Comparison of ENCODE assay signal across 1 cellular context in the genomic region with DNA sequence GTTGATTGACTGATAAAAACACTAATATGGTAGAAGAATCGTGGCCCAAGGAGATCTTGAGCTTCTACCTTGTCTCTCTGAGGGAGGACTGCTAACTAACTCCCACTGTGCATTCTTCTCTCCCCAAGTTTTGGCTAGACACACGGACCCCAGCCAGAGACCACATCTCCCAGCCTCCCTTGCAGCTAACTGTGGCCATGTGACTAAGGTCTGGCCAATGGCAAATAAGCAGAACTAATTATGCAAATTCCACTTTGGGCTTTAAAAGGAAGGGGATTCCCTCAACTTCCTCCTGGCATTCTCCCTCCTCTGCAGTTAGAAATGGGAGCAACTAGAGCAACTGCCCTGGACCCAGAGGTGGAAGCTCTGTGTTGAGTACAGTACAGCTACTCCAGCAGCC.
TF ChIP-seq lines count a peak whose summit lies in the region.

No MANE protein-coding gene starts in this region.

TF ChIP-seq in GM23338, 12 proteins besides CTCF, POLR2A, EP300 and RAD21 (continued from another document):
- TF ChIP-seq, protein P1, sequence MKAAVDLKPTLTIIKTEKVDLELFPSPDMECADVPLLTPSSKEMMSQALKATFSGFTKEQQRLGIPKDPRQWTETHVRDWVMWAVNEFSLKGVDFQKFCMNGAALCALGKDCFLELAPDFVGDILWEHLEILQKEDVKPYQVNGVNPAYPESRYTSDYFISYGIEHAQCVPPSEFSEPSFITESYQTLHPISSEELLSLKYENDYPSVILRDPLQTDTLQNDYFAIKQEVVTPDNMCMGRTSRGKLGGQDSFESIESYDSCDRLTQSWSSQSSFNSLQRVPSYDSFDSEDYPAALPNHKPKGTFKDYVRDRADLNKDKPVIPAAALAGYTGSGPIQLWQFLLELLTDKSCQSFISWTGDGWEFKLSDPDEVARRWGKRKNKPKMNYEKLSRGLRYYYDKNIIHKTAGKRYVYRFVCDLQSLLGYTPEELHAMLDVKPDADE (IDR thresholded peaks at IDR 0.05) = no peak
- TF ChIP-seq ZNF114 (CRISPR knock-in tag; IDR thresholded peaks at IDR 0.05) (no peak), EZH2 (IDR thresholded peaks at IDR 0.05; ENCODE audit: low read depth, unreplicated experiment) (no peak), CREB1 (CRISPR knock-in tag; IDR thresholded peaks at IDR 0.05; ENCODE audit: low read depth) (no peak), ZNF331 (CRISPR knock-in tag; IDR thresholded peaks at IDR 0.05; ENCODE audit: low read depth) (no peak), STAT1 (IDR thresholded peaks at IDR 0.05; ENCODE audit: unreplicated experiment) (no peak)
- TF ChIP-seq, protein P2, sequence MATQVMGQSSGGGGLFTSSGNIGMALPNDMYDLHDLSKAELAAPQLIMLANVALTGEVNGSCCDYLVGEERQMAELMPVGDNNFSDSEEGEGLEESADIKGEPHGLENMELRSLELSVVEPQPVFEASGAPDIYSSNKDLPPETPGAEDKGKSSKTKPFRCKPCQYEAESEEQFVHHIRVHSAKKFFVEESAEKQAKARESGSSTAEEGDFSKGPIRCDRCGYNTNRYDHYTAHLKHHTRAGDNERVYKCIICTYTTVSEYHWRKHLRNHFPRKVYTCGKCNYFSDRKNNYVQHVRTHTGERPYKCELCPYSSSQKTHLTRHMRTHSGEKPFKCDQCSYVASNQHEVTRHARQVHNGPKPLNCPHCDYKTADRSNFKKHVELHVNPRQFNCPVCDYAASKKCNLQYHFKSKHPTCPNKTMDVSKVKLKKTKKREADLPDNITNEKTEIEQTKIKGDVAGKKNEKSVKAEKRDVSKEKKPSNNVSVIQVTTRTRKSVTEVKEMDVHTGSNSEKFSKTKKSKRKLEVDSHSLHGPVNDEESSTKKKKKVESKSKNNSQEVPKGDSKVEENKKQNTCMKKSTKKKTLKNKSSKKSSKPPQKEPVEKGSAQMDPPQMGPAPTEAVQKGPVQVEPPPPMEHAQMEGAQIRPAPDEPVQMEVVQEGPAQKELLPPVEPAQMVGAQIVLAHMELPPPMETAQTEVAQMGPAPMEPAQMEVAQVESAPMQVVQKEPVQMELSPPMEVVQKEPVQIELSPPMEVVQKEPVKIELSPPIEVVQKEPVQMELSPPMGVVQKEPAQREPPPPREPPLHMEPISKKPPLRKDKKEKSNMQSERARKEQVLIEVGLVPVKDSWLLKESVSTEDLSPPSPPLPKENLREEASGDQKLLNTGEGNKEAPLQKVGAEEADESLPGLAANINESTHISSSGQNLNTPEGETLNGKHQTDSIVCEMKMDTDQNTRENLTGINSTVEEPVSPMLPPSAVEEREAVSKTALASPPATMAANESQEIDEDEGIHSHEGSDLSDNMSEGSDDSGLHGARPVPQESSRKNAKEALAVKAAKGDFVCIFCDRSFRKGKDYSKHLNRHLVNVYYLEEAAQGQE (IDR thresholded peaks at IDR 0.05; ENCODE audit: unreplicated experiment) = no peak
- TF ChIP-seq, protein P3, sequence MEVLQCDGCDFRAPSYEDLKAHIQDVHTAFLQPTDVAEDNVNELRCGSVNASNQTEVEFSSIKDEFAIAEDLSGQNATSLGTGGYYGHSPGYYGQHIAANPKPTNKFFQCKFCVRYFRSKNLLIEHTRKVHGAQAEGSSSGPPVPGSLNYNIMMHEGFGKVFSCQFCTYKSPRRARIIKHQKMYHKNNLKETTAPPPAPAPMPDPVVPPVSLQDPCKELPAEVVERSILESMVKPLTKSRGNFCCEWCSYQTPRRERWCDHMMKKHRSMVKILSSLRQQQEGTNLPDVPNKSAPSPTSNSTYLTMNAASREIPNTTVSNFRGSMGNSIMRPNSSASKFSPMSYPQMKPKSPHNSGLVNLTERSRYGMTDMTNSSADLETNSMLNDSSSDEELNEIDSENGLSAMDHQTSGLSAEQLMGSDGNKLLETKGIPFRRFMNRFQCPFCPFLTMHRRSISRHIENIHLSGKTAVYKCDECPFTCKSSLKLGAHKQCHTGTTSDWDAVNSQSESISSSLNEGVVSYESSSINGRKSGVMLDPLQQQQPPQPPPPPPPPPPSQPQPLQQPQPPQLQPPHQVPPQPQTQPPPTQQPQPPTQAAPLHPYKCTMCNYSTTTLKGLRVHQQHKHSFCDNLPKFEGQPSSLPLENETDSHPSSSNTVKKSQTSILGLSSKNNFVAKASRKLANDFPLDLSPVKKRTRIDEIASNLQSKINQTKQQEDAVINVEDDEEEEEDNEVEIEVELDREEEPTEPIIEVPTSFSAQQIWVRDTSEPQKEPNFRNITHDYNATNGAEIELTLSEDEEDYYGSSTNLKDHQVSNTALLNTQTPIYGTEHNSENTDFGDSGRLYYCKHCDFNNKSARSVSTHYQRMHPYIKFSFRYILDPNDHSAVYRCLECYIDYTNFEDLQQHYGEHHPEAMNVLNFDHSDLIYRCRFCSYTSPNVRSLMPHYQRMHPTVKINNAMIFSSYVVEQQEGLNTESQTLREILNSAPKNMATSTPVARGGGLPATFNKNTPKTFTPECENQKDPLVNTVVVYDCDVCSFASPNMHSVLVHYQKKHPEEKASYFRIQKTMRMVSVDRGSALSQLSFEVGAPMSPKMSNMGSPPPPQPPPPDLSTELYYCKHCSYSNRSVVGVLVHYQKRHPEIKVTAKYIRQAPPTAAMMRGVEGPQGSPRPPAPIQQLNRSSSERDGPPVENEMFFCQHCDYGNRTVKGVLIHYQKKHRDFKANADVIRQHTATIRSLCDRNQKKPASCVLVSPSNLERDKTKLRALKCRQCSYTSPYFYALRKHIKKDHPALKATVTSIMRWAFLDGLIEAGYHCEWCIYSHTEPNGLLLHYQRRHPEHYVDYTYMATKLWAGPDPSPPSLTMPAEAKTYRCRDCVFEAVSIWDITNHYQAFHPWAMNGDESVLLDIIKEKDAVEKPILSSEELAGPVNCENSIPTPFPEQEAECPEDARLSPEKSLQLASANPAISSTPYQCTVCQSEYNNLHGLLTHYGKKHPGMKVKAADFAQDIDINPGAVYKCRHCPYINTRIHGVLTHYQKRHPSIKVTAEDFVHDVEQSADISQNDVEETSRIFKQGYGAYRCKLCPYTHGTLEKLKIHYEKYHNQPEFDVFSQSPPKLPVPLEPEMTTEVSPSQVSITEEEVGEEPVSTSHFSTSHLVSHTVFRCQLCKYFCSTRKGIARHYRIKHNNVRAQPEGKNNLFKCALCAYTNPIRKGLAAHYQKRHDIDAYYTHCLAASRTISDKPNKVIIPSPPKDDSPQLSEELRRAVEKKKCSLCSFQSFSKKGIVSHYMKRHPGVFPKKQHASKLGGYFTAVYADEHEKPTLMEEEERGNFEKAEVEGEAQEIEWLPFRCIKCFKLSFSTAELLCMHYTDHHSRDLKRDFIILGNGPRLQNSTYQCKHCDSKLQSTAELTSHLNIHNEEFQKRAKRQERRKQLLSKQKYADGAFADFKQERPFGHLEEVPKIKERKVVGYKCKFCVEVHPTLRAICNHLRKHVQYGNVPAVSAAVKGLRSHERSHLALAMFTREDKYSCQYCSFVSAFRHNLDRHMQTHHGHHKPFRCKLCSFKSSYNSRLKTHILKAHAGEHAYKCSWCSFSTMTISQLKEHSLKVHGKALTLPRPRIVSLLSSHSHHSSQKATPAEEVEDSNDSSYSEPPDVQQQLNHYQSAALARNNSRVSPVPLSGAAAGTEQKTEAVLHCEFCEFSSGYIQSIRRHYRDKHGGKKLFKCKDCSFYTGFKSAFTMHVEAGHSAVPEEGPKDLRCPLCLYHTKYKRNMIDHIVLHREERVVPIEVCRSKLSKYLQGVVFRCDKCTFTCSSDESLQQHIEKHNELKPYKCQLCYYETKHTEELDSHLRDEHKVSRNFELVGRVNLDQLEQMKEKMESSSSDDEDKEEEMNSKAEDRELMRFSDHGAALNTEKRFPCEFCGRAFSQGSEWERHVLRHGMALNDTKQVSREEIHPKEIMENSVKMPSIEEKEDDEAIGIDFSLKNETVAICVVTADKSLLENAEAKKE (CRISPR knock-in tag; IDR thresholded peaks at IDR 0.05) = no peak
TF ChIP-seq in GM23338: peak in this region for 0.
